29 cellular contexts compared by ENCODE assay signal in genomic region chr2:120423167-120423943, GRCh38.
A peak's percentile ranks its signal among the peaks of the same experiment; 100 is the strongest.
DNase-seq lines count a peak whose midpoint lies in the region; ATAC-seq and TF ChIP-seq lines count a peak whose summit lies in the region.
"Had no signal": no experiment of that assay in that cellular context is flagged by ENCODE, and none has a peak within 500 bp of the region (broad histone marks: within the 10 kb centered on the region; RNA-seq: fewer than 3 reads in every experiment).

No MANE protein-coding gene starts in this region.

- peaks cover 38% of the 10 kb centered on the region for H3K27me3 Mint-ChIP-seq in endodermal cell (ENCODE audit: insufficient read depth)

- no peak for TF ChIP-seq EP300 in stomach (IDR thresholded peaks at IDR 0.05)

- H3K27me3 ChIP-seq in endodermal cell (ENCODE audit: control insufficient read depth, insufficient read depth, low read length, poor library complexity, severe bottlenecking) = peaks cover 56% of the 10 kb centered on the region
- H3K27me3 ChIP-seq in stomach = peaks cover 0 to 22% (median 0%) of the 10 kb centered on the region in 3 donors
- H3K27me3 ChIP-seq: upper lobe of left lung had no signal

- H3K4me1 Mint-ChIP-seq in endodermal cell = no peaks in the 10 kb centered on the region
- H3K4me1 Mint-ChIP-seq: CD4-positive, alpha-beta memory T cell had no signal

- DNase-seq in DMS153 (lab: John Stamatoyannopoulos, UW) (peak; percentile 19), DMS153 treated with DMSO at 0.1 percent for 48 hours (lab: John Stamatoyannopoulos, UW; ENCODE audit: unreplicated experiment) (no peak), NCI-H2029 treated with DMSO at 0.1 percent for 48 hours (lab: John Stamatoyannopoulos, UW) (peak; percentile 8), endodermal cell (peak; percentile 48), stomach (peak; percentile 17), GF-D8 (lab: John Stamatoyannopoulos, UW) (no peak), T-helper 2 cell (no peak)
- DNase-seq: 8988T; activated CD4-positive, alpha-beta T cell treated with anti-CD3 and anti-CD28 coated beads for 48 hours; activated naive CD4-positive, alpha-beta T cell treated with anti-CD3 and anti-CD28 coated beads for 36 hours; amygdala; CD4-positive, alpha-beta memory T cell; cortex of kidney; effector memory CD8-positive, alpha-beta T cell; foreskin keratinocyte; GDM1; H7; heart right ventricle; kidney glomerular epithelial cell; NCI-H1105 treated with DMSO at 0.1 percent for 48 hours; NCI-H446 treated with DMSO at 0.1 percent for 48 hours; small intestine; stimulated activated CD4-positive, alpha-beta T cell treated with anti-CD3 and anti-CD28 coated beads, Interleukin-2, amount 100 ng/mL, for 24 hours had no signal

- intact Hi-C loops in stomach (cut with DNase I; ENCODE audit: low total_unique reads) = no loop called here

- H3K4me3 ChIP-seq in endodermal cell (ENCODE audit: low read length) (no peak overlapping the region), stomach (no peak overlapping the region)
- H3K4me3 ChIP-seq: heart right ventricle, K562, SK-N-MC, upper lobe of left lung had no signal

- H3K36me3 Mint-ChIP-seq in endodermal cell (ENCODE audit: low read depth) = no peaks in the 10 kb centered on the region
- H3K36me3 Mint-ChIP-seq: CD4-positive, alpha-beta memory T cell had no signal

- no peaks in the 10 kb centered on the region for H3K9me3 Mint-ChIP-seq in endodermal cell
- H3K9me3 Mint-ChIP-seq: activated naive CD4-positive, alpha-beta T cell treated with anti-CD3 and anti-CD28 coated beads for 36 hours; effector memory CD8-positive, alpha-beta T cell; T-helper 1 cell treated with Interleukin-12 subunit alpha and Interleukin-12 subunit beta and Interleukin-4 antibody, amounts not matched to agents 30 μg/mL and 1 μg/mL, for 36 hours had no signal

- H3K9me3 ChIP-seq in endodermal cell (ENCODE audit: control insufficient read depth, low read length) = no peaks in the 10 kb centered on the region
- H3K9me3 ChIP-seq in stomach = no peaks in the 10 kb centered on the region
- H3K9me3 ChIP-seq: heart right ventricle, upper lobe of left lung had no signal

- H3K27ac ChIP-seq in endodermal cell (ENCODE audit: low read depth, low read length) = no peak overlapping the region
- no peak overlapping the region for H3K27ac ChIP-seq in stomach
- H3K27ac ChIP-seq: foreskin keratinocyte, heart right ventricle, parathyroid adenoma, SK-N-MC, upper lobe of left lung had no signal

- TF ChIP-seq POLR2A in stomach (IDR thresholded peaks at IDR 0.05) = no peak

- no peak overlapping the region for H3K9ac ChIP-seq in endodermal cell (ENCODE audit: extremely low read depth, low read length, poor library complexity, severe bottlenecking)
- H3K9ac ChIP-seq: parathyroid adenoma had no signal

- no peaks in the 10 kb centered on the region for H3K4me1 ChIP-seq in endodermal cell (ENCODE audit: control insufficient read depth, insufficient read depth, low read length)
- peaks cover 0 to 13% (median 10%) of the 10 kb centered on the region in 4 donors for H3K4me1 ChIP-seq in stomach
- H3K4me1 ChIP-seq: foreskin keratinocyte, parathyroid adenoma, upper lobe of left lung had no signal

- no peak for ATAC-seq in GM21825 (IDR thresholded peaks at IDR 0.05; ENCODE audit: unreplicated experiment)
- ATAC-seq: effector memory CD8-positive, alpha-beta T cell; foreskin keratinocyte; heart right ventricle; K562 had no signal

- TF ChIP-seq CTCF in endodermal cell (conservative IDR thresholded peaks at IDR 0.05) = no peak
- no peak for TF ChIP-seq CTCF in stomach (IDR thresholded peaks at IDR 0.05)

- no peak overlapping the region for H3K4me3 Mint-ChIP-seq in endodermal cell
- H3K4me3 Mint-ChIP-seq: activated naive CD4-positive, alpha-beta T cell treated with anti-CD3 and anti-CD28 coated beads for 36 hours; CD4-positive, alpha-beta memory T cell; effector memory CD8-positive, alpha-beta T cell; T-helper 1 cell treated with Interleukin-12 subunit alpha and Interleukin-12 subunit beta and Interleukin-4 antibody, amounts not matched to agents 30 μg/mL and 1 μg/mL, for 36 hours had no signal

- WGBS in endodermal cell (ENCODE audit: insufficient coverage in 1 of 2, insufficient read length in 1 of 2), 2 experiments = 68 to 77% methylated on average over 4 to 6 of the region's 6 CpGs
- 79 to 92% (median 86%) methylated on average over 6 of the region's 6 CpGs for WGBS in stomach, 5 donors

- H3K36me3 ChIP-seq in endodermal cell (ENCODE audit: control insufficient read depth, insufficient read depth, low read length) (no peaks in the 10 kb centered on the region), stomach (no peaks in the 10 kb centered on the region)
- H3K36me3 ChIP-seq: heart right ventricle, upper lobe of left lung had no signal

- no peak overlapping the region for H3K27ac Mint-ChIP-seq in endodermal cell
- H3K27ac Mint-ChIP-seq: activated naive CD4-positive, alpha-beta T cell treated with anti-CD3 and anti-CD28 coated beads for 36 hours; CD4-positive, alpha-beta memory T cell; effector memory CD8-positive, alpha-beta T cell; T-helper 1 cell treated with Interleukin-12 subunit alpha and Interleukin-12 subunit beta and Interleukin-4 antibody, amounts not matched to agents 30 μg/mL and 1 μg/mL, for 36 hours had no signal

Comparison
In these comparisons a context has a peak if more than half of its experiments do, and no peak if none do; other contexts are left out.
1. DNase-seq: peak in DMS153 (single experiment), NCI-H2029 treated with DMSO at 0.1 percent for 48 hours (single experiment), endodermal cell (single experiment) and stomach (single experiment); none in DMS153 treated with DMSO at 0.1 percent for 48 hours (single experiment), GF-D8 (single experiment) and T-helper 2 cell (0 of 5).